ENCODE assay signal across 8 cellular contexts in genomic region chr15:90001062-90001682, GRCh38. TPM values are rescaled to one million over a fixed set of nuclear protein-coding genes. Genes with fewer than 3 reads are reported as not detected.
DNase-seq lines count a peak whose midpoint lies in the region; ATAC-seq and TF ChIP-seq lines count a peak whose summit lies in the region.

Gene ZNF710, plus strand, starts transcription at chr15:90001324. Its CDS starts 65,814 bp downstream, at chr15:90067138.

- DNase-seq in activated gamma-delta T cell treated with Interleukin-2 at 50 U/mL for 16 hours (peak; percentile 21), activated gamma-delta T cell (lab: John Stamatoyannopoulos, UW) (no peak), SJCRH30 (peak; percentile 56 to 68), brain microvascular endothelial cell (peak; percentile 44), iPS DF 6.9 (ENCODE audit: low read depth, low spot score) (no peak), pulmonary artery endothelial cell (ENCODE audit: low read depth, low spot score) (no peak)

- TF ChIP-seq CTCF in brain microvascular endothelial cell (IDR thresholded peaks at IDR 0.05; ENCODE audit: low read depth, low read length, missing control alignments) = no peak

- in situ Hi-C loops in brain microvascular endothelial cell (cut with HindIII; ENCODE audit: low pct_ligation_motif_present, low sequenced_read_pairs) = no loop called here

- H3K4me3 ChIP-seq in SJCRH30 (peak within 1 kb of the TSS; percentile 92), brain microvascular endothelial cell (ENCODE audit: low read depth, low read length) (peak within 1 kb of the TSS; percentile 68), iPS DF 6.9 (ENCODE audit: low read length) (peak within 1 kb of the TSS; percentile 71; the same call in 1 of the 2 replicates)

- H3K4me1 ChIP-seq in SJCRH30 (peaks cover 2% of the 10 kb centered on the region; the same call in 1 of the 2 replicates), iPS DF 6.9 (ENCODE audit: control insufficient read depth, insufficient read depth, low read length) (peaks cover 12% of the 10 kb centered on the region)

- H3K9me3 ChIP-seq in SJCRH30 (replicated peaks) (no peaks in the 10 kb centered on the region), iPS DF 6.9 (ENCODE audit: control insufficient read depth, insufficient read depth, low read length) (no peaks in the 10 kb centered on the region)

- WGBS in iPS DF 6.9 (ENCODE audit: insufficient coverage, insufficient read length) = no CpG with 5 or more reads among the region's 42 CpGs

- ATAC-seq in HG03439 (IDR thresholded peaks at IDR 0.05; ENCODE audit: unreplicated experiment) = peak; percentile 12
- no peak for ATAC-seq in GM18858 (IDR thresholded peaks at IDR 0.05; ENCODE audit: unreplicated experiment)

- H3K36me3 ChIP-seq in SJCRH30 (no peaks in the 10 kb centered on the region), brain microvascular endothelial cell (replicated peaks) (no peaks in the 10 kb centered on the region), iPS DF 6.9 (ENCODE audit: control insufficient read depth, insufficient read depth, low read length) (no peaks in the 10 kb centered on the region)

- H3K27ac ChIP-seq in SJCRH30 (peak within 1 kb of the TSS; percentile 35; the same call in 1 of the 2 replicates), brain microvascular endothelial cell (peak within 1 kb of the TSS; percentile 71), iPS DF 6.9 (ENCODE audit: low read length) (no peak within 1 kb of the TSS)

- H3K27me3 ChIP-seq in SJCRH30 (peaks cover 3% of the 10 kb centered on the region; the same call in 1 of the 2 replicates), brain microvascular endothelial cell (replicated peaks) (no peaks in the 10 kb centered on the region), iPS DF 6.9 (ENCODE audit: control insufficient read depth, insufficient read depth, low read length) (no peaks in the 10 kb centered on the region; the same call in 1 of the 2 replicates)

RNA-seq across cellular contexts. Expression of gene ZNF710, which starts in this region (rescaled TPM):
- 6.3 and 8.5 TPM in 2 replicates for total RNA-seq in SJCRH30 (2014; rRNA removed; shearing (Covaris generic))
- 14.5 and 16.0 TPM in 2 replicates for total RNA-seq in pulmonary artery endothelial cell

Comparison
In these comparisons a context has a peak if more than half of its experiments do, and no peak if none do; other contexts are left out.
1. DNase-seq: peak in activated gamma-delta T cell treated with Interleukin-2 at 50 U/mL for 16 hours (single experiment), SJCRH30 (2 of 2) and brain microvascular endothelial cell (single experiment); none in activated gamma-delta T cell (single experiment), iPS DF 6.9 (single experiment) and pulmonary artery endothelial cell (single experiment).
2. Peak in every context shown above with its lines, with median percentiles within 50 percentile points of each other: H3K4me3 ChIP-seq.